ENCODE assay signal across 23 cellular contexts in the genomic region with DNA sequence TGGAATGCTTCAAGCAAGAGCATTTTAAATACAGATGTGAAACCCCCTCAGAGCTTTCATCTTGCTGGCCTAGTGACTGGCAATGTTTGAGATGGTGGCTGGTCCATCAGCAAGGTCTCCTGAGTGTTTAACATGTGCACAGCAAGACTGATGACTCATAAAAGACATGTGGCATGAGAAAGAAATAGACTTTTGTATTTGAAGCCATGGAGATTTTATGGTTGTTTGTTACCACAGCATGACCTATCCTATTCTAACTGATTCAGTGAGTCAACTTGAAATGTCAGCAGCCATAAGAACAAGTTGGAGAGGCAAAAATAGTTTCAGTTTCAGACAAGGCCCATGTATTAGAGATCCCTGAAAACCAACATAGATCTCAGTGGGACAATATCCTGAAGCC.
A peak's percentile ranks its signal among the peaks of the same experiment; 100 is the strongest.
DNase-seq lines count a peak whose midpoint lies in the region; ATAC-seq, FAIRE-seq and TF ChIP-seq lines count a peak whose summit lies in the region.
"Had no signal": no experiment of that assay in that cellular context is flagged by ENCODE, and none has a peak within 500 bp of the region (broad histone marks: within the 10 kb centered on the region; RNA-seq: fewer than 3 reads in every experiment).

No MANE protein-coding gene starts in this region.

- H2BK5ac ChIP-seq in mesenchymal stem cell (ENCODE audit: low read depth, low read length, poor library complexity, severe bottlenecking), result no peak overlapping the region

- H2AK5ac ChIP-seq in mesenchymal stem cell (ENCODE audit: low read length, severe bottlenecking), result no peak overlapping the region

- H3K36me3 ChIP-seq in mesenchymal stem cell (ENCODE audit: control insufficient read depth in 1 of 2, insufficient read depth in 2 of 2, low read depth in 1 of 2, low read length in 2 of 2), result no peaks in the 10 kb centered on the region
- no peaks in the 10 kb centered on the region for H3K36me3 ChIP-seq in suprapubic skin
- no peaks in the 10 kb centered on the region for H3K36me3 ChIP-seq in ovary
- H3K36me3 ChIP-seq: BE2C, neutrophil, sigmoid colon, thoracic aorta had no signal

- no peak overlapping the region for H3K4me2 ChIP-seq in mesenchymal stem cell (ENCODE audit: low read length, poor library complexity, severe bottlenecking)

- H4K91ac ChIP-seq in mesenchymal stem cell (ENCODE audit: low read length), result no peak overlapping the region

- no peaks in the 10 kb centered on the region for H3K79me1 ChIP-seq in mesenchymal stem cell (replicated peaks; ENCODE audit: low read length, poor library complexity, severe bottlenecking)

- no peak overlapping the region for H4K8ac ChIP-seq in mesenchymal stem cell (ENCODE audit: low read length)

- no peak overlapping the region for H3K14ac ChIP-seq in mesenchymal stem cell (ENCODE audit: low read length in 2 of 2)

- TF ChIP-seq CTCF in D721Med (IDR thresholded peaks at IDR 0.05; ENCODE audit: insufficient read depth, missing control alignments) (no peak), suprapubic skin (IDR thresholded peaks at IDR 0.05) (no peak), ovary (IDR thresholded peaks at IDR 0.05) (no peak)

- H2AFZ ChIP-seq in mesenchymal stem cell (ENCODE audit: low read depth, low read length), result no peak overlapping the region

- H2BK15ac ChIP-seq in mesenchymal stem cell (ENCODE audit: low read depth, poor library complexity, severe bottlenecking), result no peak overlapping the region

- H3K18ac ChIP-seq in mesenchymal stem cell (ENCODE audit: low read depth in 1 of 2, low read length in 2 of 2), result no peak overlapping the region

- H3K9me3 ChIP-seq in mesenchymal stem cell (ENCODE audit: control insufficient read depth, low read length) (no peaks in the 10 kb centered on the region), suprapubic skin (no peaks in the 10 kb centered on the region), ovary (no peaks in the 10 kb centered on the region)
- H3K9me3 ChIP-seq: BE2C, neutrophil, sigmoid colon, thoracic aorta had no signal

- ATAC-seq in HG02981 (IDR thresholded peaks at IDR 0.05; ENCODE audit: unreplicated experiment) (peak; percentile 53), HG02884 (IDR thresholded peaks at IDR 0.05; ENCODE audit: unreplicated experiment) (no peak)

- no peak for DNase-seq in D721Med (ENCODE audit: insufficient read length, low spot score)
- peak; percentile 20 for DNase-seq in astrocyte of the hippocampus (ENCODE audit: low read depth, low spot score)
- peak; percentile 61 for DNase-seq in mesenchymal stem cell
- no peak for DNase-seq in suprapubic skin (ENCODE audit: low spot score in 2 of 2)
- no peak for DNase-seq in ovary
- DNase-seq in COR-L47 (lab: John Stamatoyannopoulos, UW), result no peak
- DNase-seq: activated CD4-positive, CD25-positive, alpha-beta regulatory T cell; activated effector memory CD4-positive, alpha-beta T cell treated with Interleukin-2 at 50 U/mL for 16 hours; aorta; BE2C; DMS153; erythroblast; hippocampal formation; NCI-H1436; NCI-H226; NK-92 treated with Interleukin-12 subunit alpha and Interleukin-12 subunit beta, amount 100 ng/mL, for 24 hours; SHP77; sigmoid colon; stimulated activated CD4-positive, alpha-beta T cell treated with anti-CD3 and anti-CD28 coated beads, Interleukin-2, amount 100 ng/mL, for 24 hours had no signal

- H3K4me3 ChIP-seq in mesenchymal stem cell (ENCODE audit: insufficient read depth in 1 of 2, low read depth in 1 of 2, low read length in 2 of 2), result no peak overlapping the region
- H3K4me3 ChIP-seq in suprapubic skin, result no peak overlapping the region
- no peak overlapping the region for H3K4me3 ChIP-seq in ovary
- H3K4me3 ChIP-seq: sigmoid colon, thoracic aorta had no signal

- H2BK12ac ChIP-seq in mesenchymal stem cell (ENCODE audit: low read length in 2 of 2), result no peak overlapping the region

- no peak overlapping the region for H3K4ac ChIP-seq in mesenchymal stem cell (ENCODE audit: low read depth in 1 of 2, low read length in 2 of 2)

- FAIRE-seq in D721Med (lab: Jason Lieb, UNC), result peak; percentile 55

- no peak overlapping the region for H3K27ac ChIP-seq in mesenchymal stem cell (ENCODE audit: low read length, poor library complexity, severe bottlenecking)
- no peak overlapping the region for H3K27ac ChIP-seq in suprapubic skin
- H3K27ac ChIP-seq in ovary, result no peak overlapping the region
- H3K27ac ChIP-seq: neutrophil, sigmoid colon, thoracic aorta had no signal

- TF ChIP-seq POLR2A in suprapubic skin (IDR thresholded peaks at IDR 0.05) (no peak), ovary (IDR thresholded peaks at IDR 0.05) (no peak)

- no peak overlapping the region for H2BK120ac ChIP-seq in mesenchymal stem cell (ENCODE audit: low read depth, low read length)

- intact Hi-C loops in ovary (cut with DNase I), result no loop called here

- H3K27me3 ChIP-seq in mesenchymal stem cell (ENCODE audit: control insufficient read depth in 1 of 2, insufficient read depth in 1 of 2, low read length in 2 of 2) (no peaks in the 10 kb centered on the region), suprapubic skin (no peaks in the 10 kb centered on the region), ovary (no peaks in the 10 kb centered on the region)
- H3K27me3 ChIP-seq: BE2C, neutrophil, sigmoid colon had no signal

- no peaks in the 10 kb centered on the region for H3K4me1 ChIP-seq in mesenchymal stem cell (ENCODE audit: control insufficient read depth, insufficient read depth, low read depth, low read length)
- H3K4me1 ChIP-seq in suprapubic skin, result no peaks in the 10 kb centered on the region
- H3K4me1 ChIP-seq in ovary (ENCODE audit: insufficient read depth), result no peaks in the 10 kb centered on the region
- H3K4me1 ChIP-seq: BE2C, sigmoid colon had no signal

- TF ChIP-seq EP300 in suprapubic skin (IDR thresholded peaks at IDR 0.05) (no peak), ovary (IDR thresholded peaks at IDR 0.05) (no peak)

- H3K9ac ChIP-seq in mesenchymal stem cell (ENCODE audit: low read length), result peak overlapping the region; percentile 67

- no peak overlapping the region for H3K23ac ChIP-seq in mesenchymal stem cell (ENCODE audit: low read length in 2 of 2)

Comparison
In these comparisons a context has a peak if more than half of its experiments do, and no peak if none do; other contexts are left out.
1. DNase-seq: peak in astrocyte of the hippocampus (single experiment) and mesenchymal stem cell (single experiment); none in D721Med (single experiment), suprapubic skin (0 of 2), ovary (0 of 5) and COR-L47 (single experiment).